Comparison of ENCODE assay signal across 9 cellular contexts in genomic region chr10:92567952-92568600, GRCh38. TPM values are rescaled to one million over a fixed set of nuclear protein-coding genes. Genes with fewer than 3 reads are reported as not detected.
DNase-seq lines count a peak whose midpoint lies in the region; ATAC-seq, FAIRE-seq and TF ChIP-seq lines count a peak whose summit lies in the region.
"Had no signal": no experiment of that assay in that cellular context is flagged by ENCODE, and none has a peak within 500 bp of the region (broad histone marks: within the 10 kb centered on the region; RNA-seq: fewer than 3 reads in every experiment).

No MANE protein-coding gene starts in this region.

- no peaks in the 10 kb centered on the region for H3K9me3 ChIP-seq in RWPE2 (ENCODE audit: severe bottlenecking)

- H3K27ac ChIP-seq in RWPE2 (ENCODE audit: poor library complexity, severe bottlenecking), result no peak overlapping the region

- no peaks in the 10 kb centered on the region for H3K27me3 ChIP-seq in RWPE2 (ENCODE audit: insufficient read depth, poor library complexity, severe bottlenecking)

- H3K4me3 ChIP-seq in RWPE2 (ENCODE audit: severe bottlenecking), result no peak overlapping the region

- peaks cover 35% of the 10 kb centered on the region for H3K36me3 Mint-ChIP-seq in HFFc6 (ENCODE audit: low read depth)
- peaks cover 26% of the 10 kb centered on the region for H3K36me3 Mint-ChIP-seq in activated naive CD4-positive, alpha-beta T cell treated with anti-CD3 and anti-CD28 coated beads, Interleukin-2, amount 10 ng/mL, durations not matched to agents 7 days and 5 days

- H3K9me3 Mint-ChIP-seq in HFFc6, result no peaks in the 10 kb centered on the region
- no peaks in the 10 kb centered on the region for H3K9me3 Mint-ChIP-seq in activated naive CD4-positive, alpha-beta T cell treated with anti-CD3 and anti-CD28 coated beads, Interleukin-2, amount 10 ng/mL, durations not matched to agents 7 days and 5 days

- ATAC-seq in RWPE2 (ENCODE audit: low read depth), result peak; percentile 90

- TF ChIP-seq CTCF in HFFc6 (IDR thresholded peaks at IDR 0.05) (no peak), RWPE2 (IDR thresholded peaks at IDR 0.05; ENCODE audit: poor library complexity, severe bottlenecking) (no peak)

- DNase-seq in GM18507 (ENCODE audit: extremely low spot score, insufficient read length, low read depth) (no peak), HFFc6 (peak; percentile 45), RWPE2 (ENCODE audit: low spot score) (no peak), kidney tubule cell (ENCODE audit: low spot score) (peak; percentile 70), midbrain (lab: John Stamatoyannopoulos, UW) (no peak), MV-4-11 (lab: John Stamatoyannopoulos, UW) (no peak), Kasumi-1 (lab: John Stamatoyannopoulos, UW) (no peak)
- no peak for DNase-seq in activated naive CD4-positive, alpha-beta T cell treated with anti-CD3 and anti-CD28 coated beads, Interleukin-2, amount 10 ng/mL, durations not matched to agents 7 days and 5 days
- DNase-seq: stimulated activated CD4-positive, alpha-beta T cell treated with anti-CD3 and anti-CD28 coated beads, Interleukin-12 subunit alpha, Interleukin-12 subunit beta, amount 100 ng/mL, for 4 hours had no signal

- peaks cover 10% of the 10 kb centered on the region for H3K36me3 ChIP-seq in RWPE2 (ENCODE audit: low read depth)

- no peaks in the 10 kb centered on the region for H3K27me3 Mint-ChIP-seq in HFFc6 (ENCODE audit: insufficient read depth)
- H3K27me3 Mint-ChIP-seq in activated naive CD4-positive, alpha-beta T cell treated with anti-CD3 and anti-CD28 coated beads, Interleukin-2, amount 10 ng/mL, durations not matched to agents 7 days and 5 days, result no peaks in the 10 kb centered on the region

- H3K27ac Mint-ChIP-seq in HFFc6, result peak overlapping the region; percentile 27
- H3K27ac Mint-ChIP-seq in activated naive CD4-positive, alpha-beta T cell treated with anti-CD3 and anti-CD28 coated beads, Interleukin-2, amount 10 ng/mL, durations not matched to agents 7 days and 5 days, result no peak overlapping the region

- H3K4me1 ChIP-seq in RWPE2 (ENCODE audit: insufficient read depth, poor library complexity, severe bottlenecking), result peaks cover 19% of the 10 kb centered on the region

- no peak overlapping the region; the same call in 1 of the 2 replicates for H3K4me3 Mint-ChIP-seq in HFFc6
- no peak overlapping the region for H3K4me3 Mint-ChIP-seq in activated naive CD4-positive, alpha-beta T cell treated with anti-CD3 and anti-CD28 coated beads, Interleukin-2, amount 10 ng/mL, durations not matched to agents 7 days and 5 days

- CTCF ChIA-PET in activated naive CD4-positive, alpha-beta T cell treated with anti-CD3 and anti-CD28 coated beads, Interleukin-2, amount 10 ng/mL, durations not matched to agents 7 days and 5 days (lab: Charles Lee), result no interaction called here

- FAIRE-seq in GM18507 (lab: Jason Lieb, UNC), result peak; percentile 72

- peaks cover 49% of the 10 kb centered on the region for H3K4me1 Mint-ChIP-seq in HFFc6 (ENCODE audit: low read depth)
- peaks cover 28% of the 10 kb centered on the region for H3K4me1 Mint-ChIP-seq in activated naive CD4-positive, alpha-beta T cell treated with anti-CD3 and anti-CD28 coated beads, Interleukin-2, amount 10 ng/mL, durations not matched to agents 7 days and 5 days

RNA-seq across cellular contexts. Expression of gene IDE, which starts 5.8 kb away (rescaled TPM):
- total RNA-seq in HFFc6 (2021; fragmentation: NEBNext Ultra II Directional; extraction: Animal tissue kit (Norgen Biotek cat#: 25700)), result 10 to 100 TPM; 35.4 to 46.5 (median 39.9) TPM

RNA-seq across cellular contexts. Expression of gene KIF11, which starts 24.9 kb away (rescaled TPM):
- 10 to 100 TPM; 16.8 to 40.3 (median 35.3) TPM for total RNA-seq in HFFc6 (2021; fragmentation: NEBNext Ultra II Directional; extraction: Animal tissue kit (Norgen Biotek cat#: 25700))

Comparison
In these comparisons a context has a peak if more than half of its experiments do, and no peak if none do; other contexts are left out.
1. DNase-seq: peak in HFFc6 (single experiment) and kidney tubule cell (single experiment); none in GM18507 (single experiment), RWPE2 (single experiment), midbrain (single experiment), MV-4-11 (single experiment), Kasumi-1 (0 of 2) and activated naive CD4-positive, alpha-beta T cell treated with anti-CD3 and anti-CD28 coated beads, Interleukin-2, amount 10 ng/mL, durations not matched to agents 7 days and 5 days (single experiment).